Comparison of ENCODE assay signal across 15 cellular contexts in genomic region chrX:86078650-86079049, GRCh38. TPM values are rescaled to one million over a fixed set of nuclear protein-coding genes. Genes with fewer than 3 reads are reported as not detected.
DNase-seq lines count a peak whose midpoint lies in the region; ATAC-seq, FAIRE-seq and TF ChIP-seq lines count a peak whose summit lies in the region.
"Had no signal": no experiment of that assay in that cellular context is flagged by ENCODE, and none has a peak within 500 bp of the region (broad histone marks: within the 10 kb centered on the region; RNA-seq: fewer than 3 reads in every experiment).

No MANE protein-coding gene starts in this region.

- H3K9ac ChIP-seq in K562 (ENCODE audit: insufficient read depth in 1 of 2, low read depth in 2 of 2, low read length in 2 of 2), result no peak overlapping the region
- H3K9ac ChIP-seq: BLaER1 treated with 17β-estradiol and CSF1 and Interleukin-3, amounts not matched to agents 10 nM and 100 nM had no signal

- 3% methylated on average over 5 of the region's 5 CpGs for WGBS in K562 (ENCODE audit: insufficient coverage, low coverage, missing lambda C conversion rate)

- H3K79me2 ChIP-seq in K562 (ENCODE audit: control insufficient read depth, insufficient read depth, low read length), result no peaks in the 10 kb centered on the region

- no peak overlapping the region for H3K4me3 ChIP-seq in K562
- H3K4me3 ChIP-seq: BLaER1 treated with 17β-estradiol and CSF1 and Interleukin-3, amounts not matched to agents 10 nM and 100 nM; HAP-1 had no signal

- no peaks in the 10 kb centered on the region for H3K36me3 Mint-ChIP-seq in chondrocyte (ENCODE audit: low read depth)
- no peaks in the 10 kb centered on the region for H3K36me3 Mint-ChIP-seq in mesothelial cell of epicardium

- BruUV-seq in K562 (replicated peaks; lab: Mats Ljungman, UMichigan), result no TSS peak

- no peaks in the 10 kb centered on the region for H3K9me1 ChIP-seq in K562 (ENCODE audit: control insufficient read depth, insufficient read depth, low read length)

- no peaks in the 10 kb centered on the region for H3K36me3 ChIP-seq in K562 (ENCODE audit: control insufficient read depth, insufficient read depth, low read length)
- H3K36me3 ChIP-seq: BLaER1 treated with 17β-estradiol and CSF1 and Interleukin-3, amounts not matched to agents 10 nM and 100 nM; HAP-1 had no signal

- H3K27me3 ChIP-seq in K562 (ENCODE audit: control insufficient read depth in 2 of 2, insufficient read depth in 2 of 2, low read length in 2 of 2), result no peaks in the 10 kb centered on the region

- TF ChIP-seq POLR2A in K562 (conservative IDR thresholded peaks at IDR 0.05), result no peak

- no peak for TF ChIP-seq RAD21 in K562 (CRISPR knock-in tag; conservative IDR thresholded peaks at IDR 0.05 in 1 of 2, IDR thresholded peaks at IDR 0.05 in 1 of 2)

- H3K9me3 Mint-ChIP-seq in chondrocyte (ENCODE audit: low read depth), result peaks cover 7% of the 10 kb centered on the region
- H3K9me3 Mint-ChIP-seq in mesothelial cell of epicardium, result peaks cover 23% of the 10 kb centered on the region

- peak; percentile 1 for DNase-seq in NCI-H82 (lab: John Stamatoyannopoulos, UW)
- DNase-seq in NCI-H82 treated with DMSO at 0.1 percent for 48 hours (lab: John Stamatoyannopoulos, UW; ENCODE audit: unreplicated experiment), result no peak
- peak; percentile 74 for DNase-seq in NCI-H226
- DNase-seq in K562 (ENCODE audit: extremely low read depth in 1 of 4, low spot score in 3 of 4), result no peak
- DNase-seq in stimulated activated CD4-positive, alpha-beta T cell treated with anti-CD3 and anti-CD28 coated beads, Interleukin-12 subunit alpha, Interleukin-12 subunit beta, amount 100 ng/mL, for 4 hours, result no peak
- no peak for DNase-seq in chondrocyte (ENCODE audit: low spot score)
- DNase-seq in mesothelial cell of epicardium (ENCODE audit: low spot score in 2 of 2, unreplicated experiment in 2 of 2), result no peak
- DNase-seq: ACHN; Calu3; CD4-positive, alpha-beta T cell; DMS 273 treated with DMSO at 0.1 percent for 48 hours had no signal

- TF ChIP-seq CTCF in K562 (IDR thresholded peaks at IDR 0.05 in 2 of 3, conservative IDR thresholded peaks at IDR 0.05 in 1 of 3; ENCODE audit: insufficient read depth in 2 of 3, low read depth in 1 of 3, low read length in 3 of 3) (no peak), chondrocyte (IDR thresholded peaks at IDR 0.05) (no peak), mesothelial cell of epicardium (IDR thresholded peaks at IDR 0.05; ENCODE audit: unreplicated experiment) (no peak)

- no peaks in the 10 kb centered on the region for H3K4me1 ChIP-seq in K562 (replicated peaks in 1 of 2; ENCODE audit: control insufficient read depth in 2 of 2, insufficient read depth in 2 of 2, low read length in 2 of 2)
- H3K4me1 ChIP-seq: BLaER1 treated with 17β-estradiol and CSF1 and Interleukin-3, amounts not matched to agents 10 nM and 100 nM; HAP-1 had no signal

- POLR2A ChIA-PET in K562 (lab: Yijun Ruan, JAX), result no interaction called here

- in situ Hi-C loops in K562 (cut with MboI), result no loop called here

- no peaks in the 10 kb centered on the region for H4K20me1 ChIP-seq in K562 (replicated peaks; ENCODE audit: control insufficient read depth, insufficient read depth, low read length)
- H4K20me1 ChIP-seq: BLaER1 treated with 17β-estradiol and CSF1 and Interleukin-3, amounts not matched to agents 10 nM and 100 nM had no signal

- H3K27ac Mint-ChIP-seq in chondrocyte (ENCODE audit: unreplicated experiment), result no peak overlapping the region
- H3K27ac Mint-ChIP-seq in mesothelial cell of epicardium, result no peak overlapping the region
- H3K27ac Mint-ChIP-seq: CD4-positive, alpha-beta T cell had no signal

- no peak for ATAC-seq in K562

- H3K27me3 Mint-ChIP-seq in chondrocyte (ENCODE audit: low read depth) (peaks cover 5% of the 10 kb centered on the region), mesothelial cell of epicardium (ENCODE audit: low read depth) (no peaks in the 10 kb centered on the region)

- H3K4me1 Mint-ChIP-seq in chondrocyte (ENCODE audit: low read depth) (no peaks in the 10 kb centered on the region), mesothelial cell of epicardium (peaks cover 4% of the 10 kb centered on the region)

- H2AFZ ChIP-seq in K562 (ENCODE audit: low read depth, low read length), result no peak overlapping the region

- no peak for TF ChIP-seq EP300 in K562 (IDR thresholded peaks at IDR 0.05; ENCODE audit: low read length)

- no peaks in the 10 kb centered on the region for H3K9me3 ChIP-seq in K562 (replicated peaks; ENCODE audit: control insufficient read depth, insufficient read depth, low read depth, low read length)
- H3K9me3 ChIP-seq: HAP-1 had no signal

- intact Hi-C loops in K562 (cut with micrococcal nuclease), result no loop called here

- H3K4me3 Mint-ChIP-seq in chondrocyte (ENCODE audit: unreplicated experiment) (no peak overlapping the region), mesothelial cell of epicardium (no peak overlapping the region)
- H3K4me3 Mint-ChIP-seq: CD4-positive, alpha-beta T cell had no signal

- CTCF ChIA-PET in K562 (lab: Yijun Ruan, JAX; ENCODE audit: low intra/inter-chr PET ratio), result no interaction called here

- no peak for FAIRE-seq in K562 (lab: Jason Lieb, UNC)
- FAIRE-seq: H1 had no signal

- H3K27ac ChIP-seq in K562 (ENCODE audit: extremely low read depth, low read depth, low read length), result no peak overlapping the region
- H3K27ac ChIP-seq: BLaER1 treated with 17β-estradiol and CSF1 and Interleukin-3, amounts not matched to agents 10 nM and 100 nM; HL-60 had no signal

- no peak overlapping the region for H3K4me2 ChIP-seq in K562 (ENCODE audit: insufficient read depth, low read length)
- H3K4me2 ChIP-seq: BLaER1 treated with 17β-estradiol and CSF1 and Interleukin-3, amounts not matched to agents 10 nM and 100 nM had no signal

TF ChIP-seq in K562, 482 proteins besides CTCF, POLR2A, EP300 and RAD21:
- TF ChIP-seq ZNF146 (CRISPR knock-in tag; IDR thresholded peaks at IDR 0.05; ENCODE audit: unreplicated experiment) (no peak), CEBPG (CRISPR knock-in tag; IDR thresholded peaks at IDR 0.05) (no peak), CEBPG (tag; conservative IDR thresholded peaks at IDR 0.05 in 1 of 2, IDR thresholded peaks at IDR 0.05 in 1 of 2) (peak in 1 of 2 experiments; percentile 57; a peak in 1 of 4 replicates), CEBPB (tag; IDR thresholded peaks at IDR 0.05) (peak; percentile 31; the same call in 1 of the 2 replicates)

RNA-seq across cellular contexts. Expression of gene CHM, which starts 31.3 kb away (rescaled TPM):
- total RNA-seq in K562 (2011; cell fraction: chromatin; rRNA removed; ENCODE audit: low replicate concordance), result 8.6 and 19.1 TPM in 2 replicates
- 4.0 and 5.0 TPM in 2 replicates for total RNA-seq in K562 (2011; cell fraction: nucleolus; rRNA removed)
- total RNA-seq in K562 (2011; cell fraction: nucleoplasm; rRNA removed), result 11.7 and 12.7 TPM in 2 replicates
- total RNA-seq in K562 (2014; rRNA removed) (2.2 and 3.1 TPM in 2 replicates), K562 (2014; rRNA removed; fragmentation: Illumina TruSeq; extraction: Trizol) (5.3 and 6.2 TPM in 2 replicates), K562 (2015; rRNA removed; fragmentation: Illumina TruSeq; extraction: Trizol) (7.5 and 7.9 TPM in 2 replicates), K562 (2021) (4.6 and 5.5 TPM in 2 replicates), chondrocyte (55.1 to 58.2 TPM (median 55.1 TPM) in 3 replicates), mesothelial cell of epicardium (43.2 to 53.7 TPM (median 47.6 TPM) in 3 replicates)
- polyA plus RNA-seq in K562 (2011; rRNA removed) (4.9 and 9.0 TPM in 2 replicates), K562 (2014; fragmentation: Illumina TruSeq; extraction: Trizol) (4.4 and 4.8 TPM in 2 replicates), K562 (2014; fragmentation: Nextera tagmentation; extraction: Ambion mirVana) (1 to 10 TPM; 3.9 to 4.3 TPM), K562 (2014; rRNA removed) (3.0 and 3.1 TPM in 2 replicates)
- 2.4 and 2.9 TPM in 2 replicates for polyA plus RNA-seq in K562 (2011; cell fraction: cytosol; rRNA removed)
- polyA plus RNA-seq in K562 (2011; cell fraction: nucleus; rRNA removed), result 2.9 and 3.4 TPM in 2 replicates
- polyA plus RNA-seq in K562 (2012), result 4.3 and 6.7 TPM in 2 replicates
- polyA minus RNA-seq in K562 (2011; rRNA and poly(A)+ RNA removed), result 7.0 and 8.6 TPM in 2 replicates
- 1.1 and 2.6 TPM in 2 replicates for polyA minus RNA-seq in K562 (2011; cell fraction: cytosol; rRNA and poly(A)+ RNA removed)
- 8.8 and 12.0 TPM in 2 replicates for polyA minus RNA-seq in K562 (2011; cell fraction: nucleus; rRNA and poly(A)+ RNA removed)

Comparison
In these comparisons a context has a peak if more than half of its experiments do, and no peak if none do; other contexts are left out.
1. DNase-seq: peak in NCI-H82 (single experiment) and NCI-H226 (single experiment); none in NCI-H82 treated with DMSO at 0.1 percent for 48 hours (single experiment), K562 (0 of 4), stimulated activated CD4-positive, alpha-beta T cell treated with anti-CD3 and anti-CD28 coated beads, Interleukin-12 subunit alpha, Interleukin-12 subunit beta, amount 100 ng/mL, for 4 hours (single experiment), chondrocyte (single experiment) and mesothelial cell of epicardium (0 of 2).